Comparison of ENCODE assay signal across 25 cellular contexts in the genomic region with DNA sequence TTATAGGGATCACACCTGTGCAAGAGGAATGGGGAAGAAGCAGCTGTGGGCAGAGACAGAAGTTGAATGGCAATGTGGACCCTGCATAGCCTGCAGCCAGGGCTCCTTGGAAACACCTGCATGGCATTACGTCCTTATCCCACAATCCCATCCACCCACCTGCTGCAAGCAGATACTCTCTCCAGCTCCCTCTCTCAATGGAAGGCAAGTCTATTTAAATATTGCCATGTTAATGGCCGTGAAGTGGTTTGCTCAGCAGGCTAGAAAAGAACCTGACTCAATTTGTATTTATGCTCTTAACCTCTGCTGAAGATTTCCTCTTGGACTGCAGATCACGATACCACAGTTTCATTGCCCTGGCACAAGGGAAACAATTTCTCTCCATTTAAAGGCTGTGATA.
DNase-seq lines count a peak whose midpoint lies in the region; ATAC-seq and TF ChIP-seq lines count a peak whose summit lies in the region.
"Had no signal": no experiment of that assay in that cellular context is flagged by ENCODE, and none has a peak within 500 bp of the region (broad histone marks: within the 10 kb centered on the region; RNA-seq: fewer than 3 reads in every experiment).

No MANE protein-coding gene starts in this region.

- no peaks in the 10 kb centered on the region for H3K9me3 ChIP-seq in upper lobe of right lung
- H3K9me3 ChIP-seq: HAP-1, right lobe of liver had no signal

- no peak overlapping the region for H3K27ac ChIP-seq in upper lobe of right lung
- H3K27ac ChIP-seq: dorsolateral prefrontal cortex, gastroesophageal sphincter, right lobe of liver, transverse colon had no signal

- no peak for TF ChIP-seq CTCF in upper lobe of right lung (IDR thresholded peaks at IDR 0.05)

- H3K4me3 ChIP-seq in upper lobe of right lung, result no peak overlapping the region
- H3K4me3 ChIP-seq: dorsolateral prefrontal cortex, gastroesophageal sphincter, HAP-1, right lobe of liver, transverse colon had no signal

- TF ChIP-seq POLR2A in erythroblast (IDR thresholded peaks at IDR 0.05; ENCODE audit: low read length), result no peak

- H3K27me3 ChIP-seq in upper lobe of right lung, result no peaks in the 10 kb centered on the region
- H3K27me3 ChIP-seq: dorsolateral prefrontal cortex, gastroesophageal sphincter, right lobe of liver, transverse colon had no signal

- DNase-seq in NCI-H2171 treated with DMSO at 0.1 percent for 48 hours (lab: John Stamatoyannopoulos, UW) (peak; percentile 47), NCI-H2171 (lab: John Stamatoyannopoulos, UW) (no peak), NCI-H2107 treated with DMSO at 0.1 percent for 48 hours (lab: John Stamatoyannopoulos, UW; ENCODE audit: unreplicated experiment) (peak; percentile 95), NCI-H748 treated with DMSO at 0.1 percent for 48 hours (lab: John Stamatoyannopoulos, UW) (peak; percentile 71), upper lobe of right lung (no peak), globus pallidus (ENCODE audit: low spot score) (no peak), HCEC 1CT (no peak), erythroblast (lab: John Stamatoyannopoulos, UW) (no peak)
- DNase-seq: activated CD8-positive, alpha-beta T cell treated with anti-CD3 and anti-CD28 coated beads for 36 hours; activated gamma-delta T cell treated with Interleukin-2 at 50 U/mL for 16 hours; activated T-cell treated with anti-CD3 and anti-CD28 coated beads, Interleukin-2, amount 50 U/mL, for 24 hours; CD4-positive, alpha-beta T cell; cerebellar nuclear complex; DMS 273 treated with DMSO at 0.1 percent for 48 hours; dorsolateral prefrontal cortex; hippocampal formation; immature natural killer cell; NCI-H146; right lobe of liver; RPMI8226; stimulated activated CD4-positive, alpha-beta T cell treated with anti-CD3 and anti-CD28 coated beads, Interleukin-2, amount 100 ng/mL, for 48 hours; transverse colon had no signal

- peak; percentile 37 for ATAC-seq in upper lobe of right lung
- ATAC-seq: activated CD8-positive, alpha-beta T cell treated with anti-CD3 and anti-CD28 coated beads for 36 hours; gastroesophageal sphincter; left lobe of liver; right lobe of liver had no signal

- no peaks in the 10 kb centered on the region for H3K4me1 ChIP-seq in upper lobe of right lung
- H3K4me1 ChIP-seq: gastroesophageal sphincter, HAP-1, right lobe of liver, transverse colon had no signal

- H3K36me3 ChIP-seq in upper lobe of right lung, result no peaks in the 10 kb centered on the region
- H3K36me3 ChIP-seq: gastroesophageal sphincter, HAP-1, right lobe of liver, transverse colon had no signal

- intact Hi-C loops in upper lobe of right lung (cut with DNase I), result no loop called here

Comparison
In these comparisons a context has a peak if more than half of its experiments do, and no peak if none do; other contexts are left out.
1. DNase-seq: peak in NCI-H2171 treated with DMSO at 0.1 percent for 48 hours (single experiment), NCI-H2107 treated with DMSO at 0.1 percent for 48 hours (single experiment) and NCI-H748 treated with DMSO at 0.1 percent for 48 hours (single experiment); none in NCI-H2171 (single experiment), upper lobe of right lung (single experiment), globus pallidus (single experiment), HCEC 1CT (single experiment) and erythroblast (0 of 2).